ENCODE assay signal across 1 cellular context in the genomic region with DNA sequence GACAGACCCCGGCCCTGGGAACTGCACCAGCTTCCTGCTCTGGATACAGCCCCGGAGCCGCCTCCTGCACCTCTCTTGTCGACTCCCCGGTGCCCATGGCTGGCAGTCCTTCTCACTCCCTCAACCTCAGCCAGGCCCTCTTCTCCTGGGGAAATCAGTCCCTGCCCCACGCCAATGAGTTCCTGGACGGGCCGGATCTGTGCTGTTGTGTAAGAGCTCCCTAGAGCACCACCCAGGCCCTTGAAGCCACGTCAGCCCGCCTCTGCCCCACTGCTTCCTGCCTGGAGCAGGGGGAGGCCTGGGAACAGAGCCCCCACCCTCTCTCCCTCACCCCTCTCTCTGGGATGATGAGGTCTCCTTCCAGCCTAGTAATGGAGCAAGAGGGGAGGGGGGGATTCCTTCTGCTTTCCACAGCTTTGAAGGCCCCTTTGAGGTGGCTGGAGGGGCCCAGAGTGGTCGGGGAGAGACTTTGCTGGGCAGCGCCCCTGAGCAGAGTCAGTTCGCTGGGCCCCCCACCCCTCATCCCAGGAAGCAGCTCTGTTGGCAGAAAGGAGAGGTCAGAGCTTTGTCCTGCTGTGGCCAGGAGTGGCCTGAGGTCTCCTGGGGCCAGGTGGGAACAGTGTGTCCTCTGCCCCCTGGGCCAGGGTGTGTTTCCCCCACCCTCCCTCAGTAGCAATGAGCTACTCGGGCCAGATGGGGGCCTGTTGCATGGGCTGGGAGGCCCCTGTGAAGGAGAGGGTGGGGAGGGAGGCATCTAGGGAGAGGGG.
TF ChIP-seq lines count a peak whose summit lies in the region.

No MANE protein-coding gene starts in this region.

TF ChIP-seq in K562, 482 proteins besides CTCF, POLR2A, EP300 and RAD21:
- TF ChIP-seq RBFOX2 (IDR thresholded peaks at IDR 0.05; ENCODE audit: low read depth, low read length): peak; percentile 58
- no peak for TF ChIP-seq KLF6 (CRISPR knock-in tag; IDR thresholded peaks at IDR 0.05; ENCODE audit: borderline replicate concordance)
- TF ChIP-seq POLR2G (IDR thresholded peaks at IDR 0.05; ENCODE audit: low read depth, low read length): peak; percentile 60
- no peak for TF ChIP-seq FOSL1 (tag; conservative IDR thresholded peaks at IDR 0.05)
- TF ChIP-seq SIN3A (IDR thresholded peaks at IDR 0.05; ENCODE audit: borderline replicate concordance in 2 of 2, control insufficient read depth in 1 of 2, low read depth in 2 of 2, low read length in 2 of 2): no peak
